Comparison of ENCODE assay signal across 8 cellular contexts in genomic region chr6:90284236-90284744, GRCh38.
DNase-seq lines count a peak whose midpoint lies in the region; ATAC-seq and TF ChIP-seq lines count a peak whose summit lies in the region.

No MANE protein-coding gene starts in this region.

- DNase-seq in ACHN, result peak; percentile 87
- peak; percentile 43 to 75 for DNase-seq in SW 1271 (lab: John Stamatoyannopoulos, UW)
- peak; percentile 96 for DNase-seq in choroid plexus epithelial cell (ENCODE audit: low read depth)
- peak; percentile 29 for DNase-seq in medulla oblongata (ENCODE audit: extremely low spot score)
- no peak for DNase-seq in NCI-H2029 treated with DMSO at 0.1 percent for 48 hours (lab: John Stamatoyannopoulos, UW)

- peak; percentile 38 for TF ChIP-seq CTCF in choroid plexus epithelial cell (conservative IDR thresholded peaks at IDR 0.05; ENCODE audit: low read depth, low read length)

- H3K9me3 ChIP-seq in subcutaneous abdominal adipose tissue (ENCODE audit: control insufficient read depth in 5 of 5, low read length in 5 of 5), result peaks cover 0 to 7% (median 4%) of the 10 kb centered on the region in 5 donors

- peak overlapping the region in 1 of 5 donors; percentile 63 for H3K9ac ChIP-seq in subcutaneous abdominal adipose tissue (ENCODE audit: low read length in 5 of 5)

- H3K27ac ChIP-seq in subcutaneous abdominal adipose tissue (ENCODE audit: low read depth, low read length), result peak overlapping the region; percentile 40

- H3K27me3 ChIP-seq in subcutaneous abdominal adipose tissue (ENCODE audit: control insufficient read depth in 5 of 5, insufficient read depth in 4 of 5, low read length in 5 of 5), result peaks cover 0 to 4% (median 0%) of the 10 kb centered on the region in 5 donors

- in situ Hi-C loops in ACHN (cut with HindIII; ENCODE audit: low pct_ligation_motif_present, low pct_unique_long_range_greater_than_20kb, low sequenced_read_pairs), result no loop called here

- ATAC-seq in GM19035 (IDR thresholded peaks at IDR 0.05; ENCODE audit: unreplicated experiment) (peak; percentile 20), HG03342 (IDR thresholded peaks at IDR 0.05; ENCODE audit: unreplicated experiment) (peak; percentile 19)

- H3K4me1 ChIP-seq in subcutaneous abdominal adipose tissue (ENCODE audit: control insufficient read depth in 5 of 5, insufficient read depth in 5 of 5, low read length in 5 of 5), result peaks cover 4 to 23% (median 17%) of the 10 kb centered on the region in 5 donors

- no peaks in the 10 kb centered on the region for H3K36me3 ChIP-seq in subcutaneous abdominal adipose tissue (ENCODE audit: control insufficient read depth in 5 of 5, insufficient read depth in 5 of 5, low read length in 5 of 5)

- peak overlapping the region; percentile 28 for H3K4me3 ChIP-seq in choroid plexus epithelial cell (ENCODE audit: low read depth, low read length)
- peak overlapping the region; percentile 33 to 67 (median 53) for H3K4me3 ChIP-seq in subcutaneous abdominal adipose tissue (ENCODE audit: low read depth in 1 of 5, low read length in 5 of 5)
